ENCODE assay signal across 22 cellular contexts in genomic region chr3:100136921-100137320, GRCh38. TPM values are rescaled to one million over a fixed set of nuclear protein-coding genes. Genes with fewer than 3 reads are reported as not detected.
A peak's percentile ranks its signal among the peaks of the same experiment; 100 is the strongest.
DNase-seq lines count a peak whose midpoint lies in the region; ATAC-seq and TF ChIP-seq lines count a peak whose summit lies in the region.
"Had no signal": no experiment of that assay in that cellular context is flagged by ENCODE, and none has a peak within 500 bp of the region (broad histone marks: within the 10 kb centered on the region; RNA-seq: fewer than 3 reads in every experiment).

No MANE protein-coding gene starts in this region.

- H3K9me3 ChIP-seq in heart left ventricle: no peaks in the 10 kb centered on the region
- H3K9me3 ChIP-seq in thyroid gland: no peaks in the 10 kb centered on the region
- H3K9me3 ChIP-seq in CD4-positive, alpha-beta memory T cell (ENCODE audit: control insufficient read depth in 1 of 2, low read length in 2 of 2): no peaks in the 10 kb centered on the region
- H3K9me3 ChIP-seq: lower lobe of right lung, MG63 had no signal

- WGBS in heart left ventricle, 4 donors: 51 to 72% (median 64%) methylated on average over 1 of the region's 1 CpG
- 63 to 73% methylated on average over 1 of the region's 1 CpG for WGBS in thyroid gland, 2 donors

- H3K4me3 ChIP-seq in heart left ventricle (no peak overlapping the region), skeletal muscle cell (ENCODE audit: low read depth, low read length) (no peak overlapping the region), thyroid gland (replicated peaks in 1 of 3) (no peak overlapping the region)
- H3K4me3 ChIP-seq in CD4-positive, alpha-beta memory T cell (ENCODE audit: low read length in 2 of 2): no peak overlapping the region
- H3K4me3 ChIP-seq: lower lobe of right lung, MG63 had no signal

- POLR2A ChIA-PET in CD4-positive, alpha-beta memory T cell (lab: Charles Lee; ENCODE audit: partially characterized antibody): no interaction called here

- TF ChIP-seq CTCF in heart left ventricle (IDR thresholded peaks at IDR 0.05) (no peak), thyroid gland (IDR thresholded peaks at IDR 0.05) (no peak)

- H3K27me3 Mint-ChIP-seq in stimulated activated naive CD8-positive, alpha-beta T cell treated with anti-CD3 and anti-CD28 coated beads, Interleukin-15, amount 100 ng/mL, for 72 hours: no peaks in the 10 kb centered on the region
- no peaks in the 10 kb centered on the region for H3K27me3 Mint-ChIP-seq in CD4-positive, alpha-beta memory T cell
- H3K27me3 Mint-ChIP-seq: activated CD4-positive, alpha-beta T cell treated with anti-CD3 and anti-CD28 coated beads, Interleukin-2, amount 10 ng/mL, durations not matched to agents 24 days and 14 days; activated CD8-positive, alpha-beta memory T cell treated with anti-CD3 and anti-CD28 coated beads, Interleukin-2, amount 10 ng/mL, durations not matched to agents 7 days and 5 days; activated naive CD8-positive, alpha-beta T cell; activated T-helper 17 cell treated with anti-CD3 and anti-CD28 coated beads, Interleukin-2, amount 50 U/mL, for 72 hours had no signal

- no peak for TF ChIP-seq POLR2A in heart left ventricle (IDR thresholded peaks at IDR 0.05)
- no peak for TF ChIP-seq POLR2A in thyroid gland (IDR thresholded peaks at IDR 0.05)

- DNase-seq in stimulated activated naive CD8-positive, alpha-beta T cell treated with anti-CD3 and anti-CD28 coated beads, Interleukin-15, amount 100 ng/mL, for 72 hours: no peak
- DNase-seq in stimulated activated naive CD8-positive, alpha-beta T cell treated with anti-CD3 and anti-CD28 coated beads, Interleukin-15, Interleukin-2, amounts not matched to agents 100 U/mL and 50 U/mL, for 24 hours: no peak
- DNase-seq in heart left ventricle: peak in 4 of 5 donors; percentile 31 to 53 (median 42)
- peak; percentile 64 for DNase-seq in skeletal muscle cell (ENCODE audit: low read depth)
- DNase-seq in thyroid gland: no peak
- no peak for DNase-seq in CD4-positive, alpha-beta memory T cell
- no peak for DNase-seq in SHP77 treated with DMSO at 0.1 percent for 48 hours (lab: John Stamatoyannopoulos, UW)
- DNase-seq: activated CD4-positive, alpha-beta T cell treated with anti-CD3 and anti-CD28 coated beads, Interleukin-2, amount 10 ng/mL, durations not matched to agents 24 days and 14 days; activated CD8-positive, alpha-beta memory T cell treated with anti-CD3 and anti-CD28 coated beads, Interleukin-2, amount 10 ng/mL, durations not matched to agents 7 days and 5 days; AML-193; cortex of kidney; foreskin keratinocyte; H9; hypothalamus; lower lobe of right lung; MG63; NCI-H1417 treated with DMSO at 0.1 percent for 48 hours; NCI-H510A treated with DMSO at 0.1 percent for 48 hours; T-helper 2 cell had no signal

- CTCF ChIA-PET in CD4-positive, alpha-beta memory T cell (lab: Charles Lee; ENCODE audit: partially characterized antibody): no interaction called here

- intact Hi-C loops in heart left ventricle (cut with DNase I): no loop called here
- intact Hi-C loops in thyroid gland (cut with DNase I): no loop called here
- intact Hi-C loops in CD4-positive, alpha-beta memory T cell (cut with micrococcal nuclease): no loop called here

- no peaks in the 10 kb centered on the region for H3K36me3 ChIP-seq in heart left ventricle
- H3K36me3 ChIP-seq in thyroid gland: no peaks in the 10 kb centered on the region
- H3K36me3 ChIP-seq in CD4-positive, alpha-beta memory T cell (ENCODE audit: insufficient read depth, low read length): no peaks in the 10 kb centered on the region
- H3K36me3 ChIP-seq: lower lobe of right lung, MG63 had no signal

- no peaks in the 10 kb centered on the region for H3K27me3 ChIP-seq in heart left ventricle
- no peaks in the 10 kb centered on the region for H3K27me3 ChIP-seq in thyroid gland
- no peaks in the 10 kb centered on the region for H3K27me3 ChIP-seq in CD4-positive, alpha-beta memory T cell (ENCODE audit: insufficient read depth, low read length)
- H3K27me3 ChIP-seq: foreskin keratinocyte, MG63 had no signal

- peaks cover 0 to 24% (median 7%) of the 10 kb centered on the region in 12 donors for H3K4me1 ChIP-seq in heart left ventricle
- peaks cover 0 to 5% of the 10 kb centered on the region in 2 donors for H3K4me1 ChIP-seq in thyroid gland
- no peaks in the 10 kb centered on the region for H3K4me1 ChIP-seq in CD4-positive, alpha-beta memory T cell (ENCODE audit: insufficient read depth, low read length)
- H3K4me1 ChIP-seq: foreskin keratinocyte, lower lobe of right lung had no signal

- H3K36me3 Mint-ChIP-seq in CD4-positive, alpha-beta memory T cell: peaks cover 0 to 11% of the 10 kb centered on the region in 2 donors

- peak overlapping the region; percentile 50 to 72 for H3K27ac Mint-ChIP-seq in stimulated activated naive CD8-positive, alpha-beta T cell treated with anti-CD3 and anti-CD28 coated beads, Interleukin-15, amount 100 ng/mL, for 72 hours
- no peak overlapping the region for H3K27ac Mint-ChIP-seq in CD4-positive, alpha-beta memory T cell
- H3K27ac Mint-ChIP-seq: activated CD4-positive, alpha-beta T cell treated with anti-CD3 and anti-CD28 coated beads, Interleukin-2, amount 10 ng/mL, durations not matched to agents 24 days and 14 days; activated CD8-positive, alpha-beta memory T cell treated with anti-CD3 and anti-CD28 coated beads, Interleukin-2, amount 10 ng/mL, durations not matched to agents 7 days and 5 days; activated naive CD8-positive, alpha-beta T cell; activated T-helper 17 cell treated with anti-CD3 and anti-CD28 coated beads, Interleukin-2, amount 50 U/mL, for 72 hours had no signal

- H3K4me3 Mint-ChIP-seq in stimulated activated naive CD8-positive, alpha-beta T cell treated with anti-CD3 and anti-CD28 coated beads, Interleukin-15, amount 100 ng/mL, for 72 hours: no peak overlapping the region
- no peak overlapping the region for H3K4me3 Mint-ChIP-seq in CD4-positive, alpha-beta memory T cell
- H3K4me3 Mint-ChIP-seq: activated CD4-positive, alpha-beta T cell treated with anti-CD3 and anti-CD28 coated beads, Interleukin-2, amount 10 ng/mL, durations not matched to agents 24 days and 14 days; activated CD8-positive, alpha-beta memory T cell treated with anti-CD3 and anti-CD28 coated beads, Interleukin-2, amount 10 ng/mL, durations not matched to agents 7 days and 5 days; activated naive CD8-positive, alpha-beta T cell; activated T-helper 17 cell treated with anti-CD3 and anti-CD28 coated beads, Interleukin-2, amount 50 U/mL, for 72 hours; H9 had no signal

- H3K27ac ChIP-seq in heart left ventricle (peak overlapping the region; percentile 51 to 84 (median 70)), thyroid gland (peak overlapping the region in 1 of 3 donors; percentile 30)
- H3K27ac ChIP-seq in CD4-positive, alpha-beta memory T cell (ENCODE audit: low read depth, low read length): no peak overlapping the region
- H3K27ac ChIP-seq: foreskin keratinocyte had no signal

- no peak for ATAC-seq in stimulated activated naive CD8-positive, alpha-beta T cell treated with anti-CD3 and anti-CD28 coated beads, Interleukin-15, amount 100 ng/mL, for 72 hours
- no peak for ATAC-seq in stimulated activated naive CD8-positive, alpha-beta T cell treated with anti-CD3 and anti-CD28 coated beads, Interleukin-15, Interleukin-2, amounts not matched to agents 100 U/mL and 50 U/mL, for 24 hours
- ATAC-seq in heart left ventricle (peak; percentile 94 to 97 (median 95)), GM19328 (IDR thresholded peaks at IDR 0.05; ENCODE audit: unreplicated experiment) (no peak)
- ATAC-seq: activated CD8-positive, alpha-beta memory T cell treated with anti-CD3 and anti-CD28 coated beads, Interleukin-2, amount 10 ng/mL, durations not matched to agents 7 days and 5 days; activated T-helper 17 cell treated with anti-CD3 and anti-CD28 coated beads, Interleukin-2, amount 50 U/mL, for 72 hours; foreskin keratinocyte had no signal

- H3K9me3 Mint-ChIP-seq in stimulated activated naive CD8-positive, alpha-beta T cell treated with anti-CD3 and anti-CD28 coated beads, Interleukin-15, amount 100 ng/mL, for 72 hours: peaks cover 3 to 5% of the 10 kb centered on the region in 2 donors
- peaks cover 0 to 3% (median 0%) of the 10 kb centered on the region in 8 donors for H3K9me3 Mint-ChIP-seq in CD4-positive, alpha-beta memory T cell
- H3K9me3 Mint-ChIP-seq: activated T-helper 17 cell treated with anti-CD3 and anti-CD28 coated beads, Interleukin-2, amount 50 U/mL, for 72 hours had no signal

- peaks cover 7% of the 10 kb centered on the region for H3K4me1 Mint-ChIP-seq in stimulated activated naive CD8-positive, alpha-beta T cell treated with anti-CD3 and anti-CD28 coated beads, Interleukin-15, amount 100 ng/mL, for 72 hours
- no peaks in the 10 kb centered on the region for H3K4me1 Mint-ChIP-seq in CD4-positive, alpha-beta memory T cell
- H3K4me1 Mint-ChIP-seq: activated CD8-positive, alpha-beta memory T cell treated with anti-CD3 and anti-CD28 coated beads, Interleukin-2, amount 10 ng/mL, durations not matched to agents 7 days and 5 days; activated T-helper 17 cell treated with anti-CD3 and anti-CD28 coated beads, Interleukin-2, amount 50 U/mL, for 72 hours; H9 had no signal

RNA-seq across cellular contexts. Expression of gene FILIP1L, which starts 22.6 kb away (rescaled TPM):
- 100 to 1,000 TPM in 1 of 9 donors, 10 to 100 TPM in 8; 47.0 to 120 (median 77.4) TPM for total RNA-seq in heart left ventricle
- polyA plus RNA-seq in heart left ventricle: 10 to 100 TPM; 18.2 to 77.3 TPM
- 10 to 100 TPM in 3 of 4 donors, 1 to 10 TPM in 1; 4.4 to 17.7 (median 13.2) TPM for total RNA-seq in thyroid gland
- not detected for total RNA-seq in CD4-positive, alpha-beta memory T cell
- polyA plus RNA-seq in CD4-positive, alpha-beta memory T cell: under 1 TPM in 1 of 2 donors, not detected in 1; 0.32 TPM

Comparison
In these comparisons a context has a peak if more than half of its experiments do, and no peak if none do; other contexts are left out.
1. ATAC-seq: peak in heart left ventricle (4 of 4); none in stimulated activated naive CD8-positive, alpha-beta T cell treated with anti-CD3 and anti-CD28 coated beads, Interleukin-15, amount 100 ng/mL, for 72 hours (single experiment), stimulated activated naive CD8-positive, alpha-beta T cell treated with anti-CD3 and anti-CD28 coated beads, Interleukin-15, Interleukin-2, amounts not matched to agents 100 U/mL and 50 U/mL, for 24 hours (single experiment) and GM19328 (single experiment).
2. DNase-seq: peak in heart left ventricle (4 of 5) and skeletal muscle cell (single experiment); none in stimulated activated naive CD8-positive, alpha-beta T cell treated with anti-CD3 and anti-CD28 coated beads, Interleukin-15, amount 100 ng/mL, for 72 hours (0 of 2), stimulated activated naive CD8-positive, alpha-beta T cell treated with anti-CD3 and anti-CD28 coated beads, Interleukin-15, Interleukin-2, amounts not matched to agents 100 U/mL and 50 U/mL, for 24 hours (single experiment), thyroid gland (0 of 2), CD4-positive, alpha-beta memory T cell (0 of 5) and SHP77 treated with DMSO at 0.1 percent for 48 hours (single experiment).
3. H3K27ac Mint-ChIP-seq: peak in stimulated activated naive CD8-positive, alpha-beta T cell treated with anti-CD3 and anti-CD28 coated beads, Interleukin-15, amount 100 ng/mL, for 72 hours (2 of 2); none in CD4-positive, alpha-beta memory T cell (0 of 7).
4. RNA of gene FILIP1L, which starts 22.6 kb away (total RNA-seq): 47.0 to 120 TPM in heart left ventricle and 4.4 to 17.7 TPM in thyroid gland; not detected in CD4-positive, alpha-beta memory T cell; every median in the first group is over 4 times any median in the second.